Comparison of ENCODE assay signal across 28 cellular contexts in genomic region chr3:159620281-159620680, GRCh38.
DNase-seq lines count a peak whose midpoint lies in the region; ATAC-seq and TF ChIP-seq lines count a peak whose summit lies in the region.
"Had no signal": no experiment of that assay in that cellular context is flagged by ENCODE, and none has a peak within 500 bp of the region (broad histone marks: within the 10 kb centered on the region; RNA-seq: fewer than 3 reads in every experiment).

No MANE protein-coding gene starts in this region.

- H3K4me1 ChIP-seq in IMR-90 (ENCODE audit: control insufficient read depth, insufficient read depth, low read length) (peaks cover 20% of the 10 kb centered on the region), mesenchymal stem cell (ENCODE audit: control insufficient read depth, insufficient read depth, low read depth, low read length) (peaks cover 11% of the 10 kb centered on the region), heart right ventricle (peaks cover 0 to 23% (median 10%) of the 10 kb centered on the region in 9 donors)
- H3K4me1 ChIP-seq: left lung, spleen, suprapubic skin had no signal

- TF ChIP-seq RAD21 in IMR-90 (IDR thresholded peaks at IDR 0.05; ENCODE audit: low read length): no peak

- dilution Hi-C loops in IMR-90 (cut with HindIII; ENCODE audit: low sequenced_read_pairs, unreplicated experiment): no loop called here

- peak overlapping the region; percentile 99 for H2BK120ac ChIP-seq in IMR-90 (ENCODE audit: low read depth, low read length)
- no peak overlapping the region for H2BK120ac ChIP-seq in mesenchymal stem cell (ENCODE audit: low read depth, low read length)

- peaks cover 12% of the 10 kb centered on the region for H3K9me1 ChIP-seq in IMR-90 (ENCODE audit: insufficient read depth, low read length)

- H3K56ac ChIP-seq in IMR-90 (ENCODE audit: extremely low read depth, insufficient read depth, low read length): peak overlapping the region; percentile 75

- H2AK5ac ChIP-seq in IMR-90 (ENCODE audit: low read depth, low read length) (peak overlapping the region; percentile 94), mesenchymal stem cell (ENCODE audit: low read length, severe bottlenecking) (no peak overlapping the region)

- H4K91ac ChIP-seq in IMR-90 (ENCODE audit: insufficient read depth, low read depth, low read length) (peak overlapping the region; percentile 91), mesenchymal stem cell (ENCODE audit: low read length) (no peak overlapping the region)

- TF ChIP-seq CTCF in IMR-90 (conservative IDR thresholded peaks at IDR 0.05; ENCODE audit: low read depth, low read length): no peak
- no peak for TF ChIP-seq CTCF in heart right ventricle (IDR thresholded peaks at IDR 0.05)

- no peaks in the 10 kb centered on the region for H3K27me3 ChIP-seq in IMR-90 (ENCODE audit: control insufficient read depth, insufficient read depth, low read length)
- H3K27me3 ChIP-seq in mesenchymal stem cell (ENCODE audit: control insufficient read depth in 1 of 2, insufficient read depth in 1 of 2, low read length in 2 of 2): no peaks in the 10 kb centered on the region
- no peaks in the 10 kb centered on the region for H3K27me3 ChIP-seq in heart right ventricle
- H3K27me3 ChIP-seq: dorsolateral prefrontal cortex, foreskin keratinocyte, left lung, ovary, spleen, suprapubic skin had no signal

- peak overlapping the region; percentile 99 for H3K18ac ChIP-seq in IMR-90 (ENCODE audit: low read depth, low read length)
- H3K18ac ChIP-seq in mesenchymal stem cell (ENCODE audit: low read depth in 1 of 2, low read length in 2 of 2): no peak overlapping the region

- peak overlapping the region; percentile 98 for H4K5ac ChIP-seq in IMR-90 (ENCODE audit: low read depth, low read length)

- H3K4ac ChIP-seq in IMR-90 (ENCODE audit: low read depth, low read length): peak overlapping the region; percentile 98
- no peak overlapping the region for H3K4ac ChIP-seq in mesenchymal stem cell (ENCODE audit: low read depth in 1 of 2, low read length in 2 of 2)

- H3K36me3 ChIP-seq in IMR-90 (ENCODE audit: control insufficient read depth, insufficient read depth, low read length) (no peaks in the 10 kb centered on the region), mesenchymal stem cell (ENCODE audit: control insufficient read depth in 1 of 2, insufficient read depth in 2 of 2, low read depth in 1 of 2, low read length in 2 of 2) (no peaks in the 10 kb centered on the region), heart right ventricle (no peaks in the 10 kb centered on the region)
- H3K36me3 ChIP-seq: left lung, ovary, spleen, suprapubic skin had no signal

- H3K14ac ChIP-seq in IMR-90 (replicated peaks; ENCODE audit: low read depth, low read length) (peak overlapping the region; percentile 92), mesenchymal stem cell (ENCODE audit: low read length in 2 of 2) (no peak overlapping the region)

- H4K8ac ChIP-seq in IMR-90 (ENCODE audit: low read depth in 2 of 2, low read length in 2 of 2) (peak overlapping the region; percentile 17 to 85; a peak in 3 of 4 replicates), mesenchymal stem cell (ENCODE audit: low read length) (no peak overlapping the region)

- in situ Hi-C loops in IMR-90 (cut with MboI; ENCODE audit: low sequenced_read_pairs): no loop called here

- H2BK5ac ChIP-seq in IMR-90 (ENCODE audit: low read depth, low read length, poor library complexity, severe bottlenecking) (peak overlapping the region; percentile 97), mesenchymal stem cell (ENCODE audit: low read depth, low read length, poor library complexity, severe bottlenecking) (no peak overlapping the region)

- H2BK15ac ChIP-seq in IMR-90 (ENCODE audit: low read depth, low read length) (peak overlapping the region; percentile 68; the same call in 2 of the 3 replicates), mesenchymal stem cell (ENCODE audit: low read depth, poor library complexity, severe bottlenecking) (no peak overlapping the region)

- ATAC-seq in IMR-90 (ENCODE audit: low read depth) (no peak), heart right ventricle (no peak), esophagus mucosa (no peak)
- ATAC-seq: activated naive CD4-positive, alpha-beta T cell treated with anti-CD3 and anti-CD28 coated beads, Interleukin-2, amount 50 U/mL, for 72 hours; GM23338; left lung; natural killer cell; stimulated activated effector memory CD8-positive, alpha-beta T cell treated with anti-CD3 and anti-CD28 coated beads, Interleukin-12 subunit alpha, Interleukin-12 subunit beta, amount 100 ng/mL, for 72 hours had no signal

- H2AFZ ChIP-seq in IMR-90 (replicated peaks; ENCODE audit: low read length, poor library complexity): no peak overlapping the region
- no peak overlapping the region for H2AFZ ChIP-seq in mesenchymal stem cell (ENCODE audit: low read depth, low read length)
- H2AFZ ChIP-seq: GM23338 had no signal

- no peak for TF ChIP-seq POLR2A in IMR-90 (IDR thresholded peaks at IDR 0.05; ENCODE audit: low read depth, low read length)

- H3K4me2 ChIP-seq in IMR-90 (ENCODE audit: low read depth, low read length) (peak overlapping the region; percentile 78), mesenchymal stem cell (ENCODE audit: low read length, poor library complexity, severe bottlenecking) (no peak overlapping the region)
- H3K4me2 ChIP-seq: GM23338 had no signal

- peaks cover 0 to 2% of the 10 kb centered on the region in 2 experiments; a peak in 1 of 4 replicates for H3K79me1 ChIP-seq in IMR-90 (ENCODE audit: low read depth in 1 of 2, low read length in 2 of 2)
- H3K79me1 ChIP-seq in mesenchymal stem cell (replicated peaks; ENCODE audit: low read length, poor library complexity, severe bottlenecking): no peaks in the 10 kb centered on the region

- no TSS peak for BruUV-seq in IMR-90 (replicated peaks; lab: Mats Ljungman, UMichigan)

- H3K23ac ChIP-seq in IMR-90 (ENCODE audit: low read depth, low read length): peak overlapping the region; percentile 98
- no peak overlapping the region for H3K23ac ChIP-seq in mesenchymal stem cell (ENCODE audit: low read length in 2 of 2)

- CTCF ChIA-PET in IMR-90 (lab: Yijun Ruan, JAX): interaction anchor here (1.3 to 2.0 kb wide), 2 partner anchors 156 to 185 kb away, joined by 4 read pairs; no protein-coding TSS in a partner anchor

- peak overlapping the region in 1 of 2 experiments; percentile 82 for H2BK12ac ChIP-seq in mesenchymal stem cell (ENCODE audit: low read length in 2 of 2)

- H3K27ac ChIP-seq in IMR-90 (ENCODE audit: insufficient read depth, low read length) (peak overlapping the region; percentile 80), mesenchymal stem cell (ENCODE audit: low read length, poor library complexity, severe bottlenecking) (peak overlapping the region; percentile 21), heart right ventricle (no peak overlapping the region)
- H3K27ac ChIP-seq: C4-2B, dorsolateral prefrontal cortex, foreskin keratinocyte, left lung, ovary, spleen, suprapubic skin had no signal

- WGBS in IMR-90 (ENCODE audit: extremely low coverage in 2 of 2, insufficient read length in 1 of 2), 2 experiments: no CpG with 5 or more reads among the region's 1 CpG
- WGBS in mesenchymal stem cell: 80% methylated on average over 1 of the region's 1 CpG
- 91 to 95% methylated on average over 1 of the region's 1 CpG for WGBS in heart right ventricle, 2 donors

- POLR2A ChIA-PET in IMR-90 (lab: Charles Lee; ENCODE audit: unreplicated experiment): interaction anchor here (0.9 kb wide), 1 partner anchor 144 kb away, joined by 3 read pairs; no protein-coding TSS in a partner anchor

- intact Hi-C loops in IMR-90 (cut with micrococcal nuclease): loop anchor here (2.0 kb wide), 1 partner anchor 17 kb away; no protein-coding TSS in a partner anchor
- intact Hi-C loops in heart right ventricle (cut with DNase I): loop anchor here in 4 of 10 donors (5.0 to 10.0 kb wide), 2 partner anchors 52 to 115 kb away; no protein-coding TSS in a partner anchor

- peak overlapping the region; percentile 98 for H2BK20ac ChIP-seq in IMR-90 (ENCODE audit: low read depth, low read length)

- H3K4me3 ChIP-seq in IMR-90 (ENCODE audit: insufficient read depth, low read depth, low read length): no peak overlapping the region
- H3K4me3 ChIP-seq in mesenchymal stem cell (ENCODE audit: insufficient read depth in 1 of 2, low read depth in 1 of 2, low read length in 2 of 2): no peak overlapping the region
- H3K4me3 ChIP-seq in heart right ventricle: no peak overlapping the region
- H3K4me3 ChIP-seq: dorsolateral prefrontal cortex, GM23338, left lung, ovary, spleen, suprapubic skin had no signal

- H4K20me1 ChIP-seq in IMR-90 (ENCODE audit: insufficient read depth, low read length): no peaks in the 10 kb centered on the region

- H3K9me3 ChIP-seq in IMR-90 (ENCODE audit: control insufficient read depth, insufficient read depth, low read length) (no peaks in the 10 kb centered on the region), mesenchymal stem cell (ENCODE audit: control insufficient read depth, low read length) (no peaks in the 10 kb centered on the region), heart right ventricle (no peaks in the 10 kb centered on the region)
- H3K9me3 ChIP-seq: left lung, ovary, spleen, suprapubic skin had no signal

- DNase-seq in AG20443 (ENCODE audit: low spot score) (peak; percentile 33), IMR-90 (no peak), astrocyte of the hippocampus (ENCODE audit: low read depth, low spot score) (peak; percentile 14), mesenchymal stem cell (no peak), NCI-H1694 (lab: John Stamatoyannopoulos, UW) (no peak), heart right ventricle (no peak), NOMO-1 treated with DMSO at 0.1 percent for 48 hours (lab: John Stamatoyannopoulos, UW; ENCODE audit: unreplicated experiment) (no peak)
- DNase-seq: activated CD8-positive, alpha-beta memory T cell treated with anti-CD3 and anti-CD28 coated beads, Interleukin-2, amount 50 U/mL, for 4 hours; aorta; dorsolateral prefrontal cortex; Karpas-422; left lung; midbrain; natural killer cell; NCI-H1694 treated with DMSO at 0.1 percent for 48 hours; NCI-H2171 treated with DMSO at 0.1 percent for 48 hours; NCI-H526; ovary; retina; spleen; stimulated activated CD4-positive, alpha-beta T cell treated with anti-CD3 and anti-CD28 coated beads, Interleukin-2, amount 100 ng/mL, for 48 hours had no signal

- H3K9ac ChIP-seq in IMR-90 (ENCODE audit: low read depth, low read length) (peak overlapping the region; percentile 31; the same call in 1 of the 2 replicates), mesenchymal stem cell (ENCODE audit: low read length) (no peak overlapping the region)

- peak overlapping the region; percentile 75 for H2AK9ac ChIP-seq in IMR-90 (replicated peaks; ENCODE audit: low read depth, low read length, poor library complexity)

TF ChIP-seq in IMR-90, 13 proteins besides CTCF, POLR2A, EP300 and RAD21 (continues in another document):
- no peak for TF ChIP-seq MAZ (IDR thresholded peaks at IDR 0.05; ENCODE audit: borderline replicate concordance, low read depth, low read length)
- TF ChIP-seq CEBPB (IDR thresholded peaks at IDR 0.05; ENCODE audit: low read depth, low read length): no peak
- TF ChIP-seq BHLHE40 (IDR thresholded peaks at IDR 0.05; ENCODE audit: low read depth, low read length): no peak

Comparison
In these comparisons a context has a peak if more than half of its experiments do, and no peak if none do; other contexts are left out.
1. DNase-seq: peak in AG20443 (single experiment) and astrocyte of the hippocampus (single experiment); none in IMR-90 (single experiment), mesenchymal stem cell (single experiment), NCI-H1694 (single experiment), heart right ventricle (0 of 2) and NOMO-1 treated with DMSO at 0.1 percent for 48 hours (single experiment).
2. H3K27ac ChIP-seq: peak in IMR-90 (single experiment) and mesenchymal stem cell (single experiment); none in heart right ventricle (0 of 10).